In genomic region chr21:45322960-45323461, GRCh38 we compare ENCODE assay signal across 13 cellular contexts. TPM values are rescaled to one million over a fixed set of nuclear protein-coding genes. Genes with fewer than 3 reads are reported as not detected.
DNase-seq lines count a peak whose midpoint lies in the region; ATAC-seq and TF ChIP-seq lines count a peak whose summit lies in the region.
"Had no signal": no experiment of that assay in that cellular context is flagged by ENCODE, and none has a peak within 500 bp of the region (broad histone marks: within the 10 kb centered on the region; RNA-seq: fewer than 3 reads in every experiment).

No MANE protein-coding gene starts in this region.

- H3K79me1 ChIP-seq in trophoblast cell (ENCODE audit: low read length), result peaks cover 35% of the 10 kb centered on the region

- no peak overlapping the region for H3K4me2 ChIP-seq in trophoblast cell (ENCODE audit: low read length)

- H3K4ac ChIP-seq in trophoblast cell (ENCODE audit: low read depth, low read length), result peak overlapping the region; percentile 10

- no peak overlapping the region for H4K8ac ChIP-seq in trophoblast cell (ENCODE audit: low read depth, low read length)

- no peak overlapping the region for H2BK5ac ChIP-seq in trophoblast cell (ENCODE audit: low read depth, low read length, poor library complexity)

- H3K4me1 ChIP-seq in CD4-positive, alpha-beta memory T cell (ENCODE audit: insufficient read depth, low read length), result peaks cover 23% of the 10 kb centered on the region
- H3K4me1 ChIP-seq in NT2/D1 (ENCODE audit: insufficient read depth, insufficient read length) (peaks cover 58% of the 10 kb centered on the region), trophoblast cell (ENCODE audit: control insufficient read depth in 1 of 2, insufficient read depth in 2 of 2, low read length in 2 of 2) (peaks cover 29 to 36% of the 10 kb centered on the region in 2 experiments)

- H3K27me3 Mint-ChIP-seq in CD4-positive, alpha-beta memory T cell, result peaks cover 2 to 3% of the 10 kb centered on the region in 2 donors
- H3K27me3 Mint-ChIP-seq: brain had no signal

- H3K27ac ChIP-seq in CD4-positive, alpha-beta memory T cell (ENCODE audit: low read depth, low read length), result no peak overlapping the region
- no peak overlapping the region for H3K27ac ChIP-seq in trophoblast cell (ENCODE audit: low read depth, low read length)
- H3K27ac ChIP-seq: testis had no signal

- no peaks in the 10 kb centered on the region for H3K36me3 Mint-ChIP-seq in CD4-positive, alpha-beta memory T cell
- H3K36me3 Mint-ChIP-seq: brain had no signal

- H3K14ac ChIP-seq in trophoblast cell (ENCODE audit: low read length), result peak overlapping the region; percentile 35

- peak overlapping the region in 4 of 7 donors; percentile 29 to 94 (median 74) for H3K27ac Mint-ChIP-seq in CD4-positive, alpha-beta memory T cell

- no peak overlapping the region for H3K23ac ChIP-seq in trophoblast cell (ENCODE audit: low read length)

- no peak for DNase-seq in CD4-positive, alpha-beta memory T cell
- DNase-seq in NT2/D1 (ENCODE audit: low read depth, low spot score) (no peak), fibroblast of pulmonary artery (ENCODE audit: low read depth) (peak; percentile 54), trophoblast cell (no peak)
- DNase-seq in activated CD4-positive, alpha-beta T cell treated with anti-CD3 and anti-CD28 coated beads, Interleukin-2, amount 50 U/mL, for 48 hours, result no peak
- DNase-seq in stimulated activated CD4-positive, alpha-beta T cell treated with anti-CD3 and anti-CD28 coated beads, Interleukin-1b, Interleukin-23, amount 100 ng/mL, for 48 hours, result no peak
- no peak for DNase-seq in effector CD4-positive, alpha-beta T cell
- DNase-seq: kidney glomerular epithelial cell, NCI-H2029 treated with DMSO at 0.1 percent for 48 hours, T1000, testis had no signal

- H2BK120ac ChIP-seq in trophoblast cell (ENCODE audit: insufficient read depth, low read length, poor library complexity), result peak overlapping the region; percentile 79

- peak overlapping the region; percentile 22 for H4K91ac ChIP-seq in trophoblast cell (ENCODE audit: low read depth, low read length)

- no peak overlapping the region for H2AFZ ChIP-seq in trophoblast cell (ENCODE audit: insufficient read depth, low read length, poor library complexity)

- no peaks in the 10 kb centered on the region for H3K36me3 ChIP-seq in CD4-positive, alpha-beta memory T cell (ENCODE audit: insufficient read depth, low read length)
- peaks cover 16% of the 10 kb centered on the region for H3K36me3 ChIP-seq in NT2/D1 (ENCODE audit: insufficient read depth, insufficient read length, low read length)
- H3K36me3 ChIP-seq in trophoblast cell (ENCODE audit: control insufficient read depth in 1 of 2, insufficient read depth in 2 of 2, low read length in 2 of 2), result no peaks in the 10 kb centered on the region

- H4K12ac ChIP-seq in trophoblast cell (ENCODE audit: low read depth, low read length), result no peak overlapping the region

- peak overlapping the region in 5 of 8 donors; percentile 70 to 83 (median 78) for H3K4me3 Mint-ChIP-seq in CD4-positive, alpha-beta memory T cell
- H3K4me3 Mint-ChIP-seq: brain had no signal

- peaks cover 6 to 12% (median 11%) of the 10 kb centered on the region in 4 donors for H3K4me1 Mint-ChIP-seq in CD4-positive, alpha-beta memory T cell

- peaks cover 3% of the 10 kb centered on the region for H3K79me2 ChIP-seq in trophoblast cell (ENCODE audit: control insufficient read depth, insufficient read depth, low read length, poor library complexity)

- CTCF ChIA-PET in CD4-positive, alpha-beta memory T cell (lab: Charles Lee; ENCODE audit: partially characterized antibody), result interaction anchor here (0.9 to 2.0 kb wide), 2 partner anchors 30 to 185 kb away, joined by 4 to 9 read pairs; no protein-coding TSS in a partner anchor

- no peak for TF ChIP-seq CTCF in fibroblast of pulmonary artery (IDR thresholded peaks at IDR 0.05; ENCODE audit: low read length, missing control alignments)

- H2BK12ac ChIP-seq in trophoblast cell (ENCODE audit: low read length), result peak overlapping the region; percentile 5

- ATAC-seq in HG02938 (IDR thresholded peaks at IDR 0.05; ENCODE audit: unreplicated experiment), result no peak

- no peaks in the 10 kb centered on the region for H3K9me3 ChIP-seq in CD4-positive, alpha-beta memory T cell (ENCODE audit: control insufficient read depth in 1 of 2, low read length in 2 of 2)
- H3K9me3 ChIP-seq in NT2/D1 (ENCODE audit: insufficient read depth, low read length) (no peaks in the 10 kb centered on the region), trophoblast cell (ENCODE audit: insufficient read depth, low read depth, low read length) (peaks cover 1% of the 10 kb centered on the region)
- H3K9me3 ChIP-seq: testis had no signal

- intact Hi-C loops in CD4-positive, alpha-beta memory T cell (cut with micrococcal nuclease), result no loop called here

- no peak overlapping the region for H3K4me3 ChIP-seq in CD4-positive, alpha-beta memory T cell (ENCODE audit: low read length in 2 of 2)
- H3K4me3 ChIP-seq in NT2/D1 (ENCODE audit: insufficient read length, low read depth), result no peak overlapping the region
- H3K4me3 ChIP-seq in fibroblast of pulmonary artery (replicated peaks; ENCODE audit: low read depth, low read length), result no peak overlapping the region
- no peak overlapping the region for H3K4me3 ChIP-seq in trophoblast cell (ENCODE audit: low read depth, low read length)
- H3K4me3 ChIP-seq: testis had no signal

- POLR2A ChIA-PET in CD4-positive, alpha-beta memory T cell (lab: Charles Lee; ENCODE audit: partially characterized antibody), result interaction anchor here (1.0 to 1.8 kb wide), 5 partner anchors 21 to 35 kb away, joined by 3 to 9 read pairs (median 5); partner anchors contain the start of gene POFUT2

- no peak overlapping the region for H3K18ac ChIP-seq in trophoblast cell (ENCODE audit: low read length)

- no peaks in the 10 kb centered on the region for H3K27me3 ChIP-seq in CD4-positive, alpha-beta memory T cell (ENCODE audit: insufficient read depth, low read length)
- H3K27me3 ChIP-seq in NT2/D1 (ENCODE audit: insufficient read depth, insufficient read length), result no peaks in the 10 kb centered on the region
- no peaks in the 10 kb centered on the region for H3K27me3 ChIP-seq in trophoblast cell (ENCODE audit: insufficient read depth, low read length)
- H3K27me3 ChIP-seq: testis had no signal

- H3K9me3 Mint-ChIP-seq in CD4-positive, alpha-beta memory T cell, result peaks cover 0 to 3% (median 0%) of the 10 kb centered on the region in 8 donors

- peak overlapping the region; percentile 22 for H2AK5ac ChIP-seq in trophoblast cell (ENCODE audit: low read length)

- no CpG with 5 or more reads among the region's 22 CpGs for WGBS in trophoblast cell (ENCODE audit: extremely low coverage, insufficient coverage, insufficient read length)

- H3K9ac ChIP-seq in NT2/D1 (ENCODE audit: insufficient read length, low read depth) (peak overlapping the region; percentile 58), trophoblast cell (ENCODE audit: low read length) (no peak overlapping the region)

RNA-seq across cellular contexts. Expression of gene POFUT2, which starts 35.3 kb away (rescaled TPM):
- 10 to 100 TPM; 40.1 to 40.8 TPM for total RNA-seq in CD4-positive, alpha-beta memory T cell
- 1 to 10 TPM; 2.8 to 5.7 TPM for polyA plus RNA-seq in CD4-positive, alpha-beta memory T cell
- 33.1 and 33.8 TPM in 2 replicates for polyA plus RNA-seq in trophoblast cell (2013)
